In the genomic region with DNA sequence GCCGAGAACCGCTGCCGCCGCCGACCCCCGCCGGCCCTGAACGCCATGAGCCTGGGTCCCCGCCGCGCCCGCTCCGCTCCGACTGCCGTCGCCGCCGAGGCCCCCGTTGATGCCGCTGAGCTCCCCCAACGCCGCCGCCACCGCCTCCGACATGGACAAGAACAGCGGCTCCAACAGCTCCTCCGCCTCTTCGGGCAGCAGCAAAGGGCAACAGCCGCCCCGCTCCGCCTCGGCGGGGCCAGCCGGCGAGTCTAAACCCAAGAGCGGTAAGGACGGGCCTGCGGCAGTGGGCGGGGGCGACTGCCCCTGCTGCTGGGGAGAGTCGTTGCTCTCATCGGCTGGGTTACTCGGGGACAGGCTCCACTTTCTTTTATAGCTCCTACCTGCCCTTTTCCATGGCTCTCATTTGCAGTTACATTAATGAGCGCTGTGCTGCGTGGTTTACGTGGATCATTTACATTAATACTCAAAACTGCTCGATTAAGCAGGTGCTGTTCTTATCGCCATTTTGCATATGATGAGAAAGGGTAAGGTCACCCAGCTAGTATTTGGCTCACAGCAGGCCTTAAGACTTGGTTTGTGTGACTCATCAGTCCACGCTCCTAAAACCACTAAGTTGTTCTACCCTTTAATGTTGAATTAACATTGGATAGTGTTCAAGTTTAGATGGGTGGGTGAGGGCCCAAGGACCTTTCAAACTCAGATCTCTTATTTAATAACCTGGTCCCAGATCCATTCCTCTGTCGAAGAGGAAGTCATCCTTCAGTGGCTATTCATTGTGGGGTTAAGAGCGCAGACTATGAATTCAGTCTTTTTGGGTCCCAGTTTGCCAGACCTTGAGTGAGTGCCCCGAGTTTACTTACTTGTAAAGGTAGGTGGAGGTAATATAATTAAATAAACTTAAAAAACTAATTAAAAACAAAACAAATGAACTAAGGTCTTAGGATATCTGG, we compare ENCODE assay signal across 1 cellular context.
TF ChIP-seq lines count a peak whose summit lies in the region.

No MANE protein-coding gene starts in this region.

TF ChIP-seq in HepG2, 621 proteins besides CTCF, POLR2A, EP300 and RAD21 (continues in another document):
- TF ChIP-seq ZBTB21 (CRISPR knock-in tag; IDR thresholded peaks at IDR 0.05) = no peak
- TF ChIP-seq TRIM22 (IDR thresholded peaks at IDR 0.05) = no peak
- no peak for TF ChIP-seq CENPBD1 (CRISPR knock-in tag; IDR thresholded peaks at IDR 0.05; ENCODE audit: borderline replicate concordance, low read depth)
- TF ChIP-seq, protein P1, sequence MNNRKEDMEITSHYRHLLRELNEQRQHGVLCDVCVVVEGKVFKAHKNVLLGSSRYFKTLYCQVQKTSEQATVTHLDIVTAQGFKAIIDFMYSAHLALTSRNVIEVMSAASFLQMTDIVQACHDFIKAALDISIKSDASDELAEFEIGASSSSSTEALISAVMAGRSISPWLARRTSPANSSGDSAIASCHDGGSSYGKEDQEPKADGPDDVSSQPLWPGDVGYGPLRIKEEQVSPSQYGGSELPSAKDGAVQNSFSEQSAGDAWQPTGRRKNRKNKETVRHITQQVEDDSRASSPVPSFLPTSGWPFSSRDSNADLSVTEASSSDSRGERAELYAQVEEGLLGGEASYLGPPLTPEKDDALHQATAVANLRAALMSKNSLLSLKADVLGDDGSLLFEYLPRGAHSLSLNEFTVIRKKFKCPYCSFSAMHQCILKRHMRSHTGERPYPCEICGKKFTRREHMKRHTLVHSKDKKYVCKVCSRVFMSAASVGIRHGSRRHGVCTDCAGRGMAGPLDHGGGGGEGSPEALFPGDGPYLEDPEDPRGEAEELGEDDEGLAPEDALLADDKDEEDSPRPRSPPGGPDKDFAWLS (CRISPR knock-in tag; IDR thresholded peaks at IDR 0.05; ENCODE audit: borderline replicate concordance) = no peak
- peak; percentile 79 for TF ChIP-seq RBFOX2 (IDR thresholded peaks at IDR 0.05; ENCODE audit: low read depth, low read length)
- TF ChIP-seq ZNF768 (CRISPR knock-in tag; IDR thresholded peaks at IDR 0.05) = peak; percentile 47
- TF ChIP-seq CSRNP2 (CRISPR knock-in tag; conservative IDR thresholded peaks at IDR 0.05; ENCODE audit: low read depth) = no peak
- no peak for TF ChIP-seq ZNF296 (CRISPR knock-in tag; conservative IDR thresholded peaks at IDR 0.05)
- TF ChIP-seq HNF4G (IDR thresholded peaks at IDR 0.05; ENCODE audit: borderline replicate concordance, low read depth, low read length) = no peak
- no peak for TF ChIP-seq HNF4G (CRISPR knock-in tag; IDR thresholded peaks at IDR 0.05; ENCODE audit: borderline replicate concordance, low read depth)
- no peak for TF ChIP-seq NFYC (CRISPR knock-in tag; IDR thresholded peaks at IDR 0.05)
- TF ChIP-seq, protein P2, sequence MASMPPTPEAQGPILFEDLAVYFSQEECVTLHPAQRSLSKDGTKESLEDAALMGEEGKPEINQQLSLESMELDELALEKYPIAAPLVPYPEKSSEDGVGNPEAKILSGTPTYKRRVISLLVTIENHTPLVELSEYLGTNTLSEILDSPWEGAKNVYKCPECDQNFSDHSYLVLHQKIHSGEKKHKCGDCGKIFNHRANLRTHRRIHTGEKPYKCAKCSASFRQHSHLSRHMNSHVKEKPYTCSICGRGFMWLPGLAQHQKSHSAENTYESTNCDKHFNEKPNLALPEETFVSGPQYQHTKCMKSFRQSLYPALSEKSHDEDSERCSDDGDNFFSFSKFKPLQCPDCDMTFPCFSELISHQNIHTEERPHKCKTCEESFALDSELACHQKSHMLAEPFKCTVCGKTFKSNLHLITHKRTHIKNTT (CRISPR knock-in tag; IDR thresholded peaks at IDR 0.05) = no peak
- TF ChIP-seq HMGXB4 (CRISPR knock-in tag; IDR thresholded peaks at IDR 0.05; ENCODE audit: borderline replicate concordance in 1 of 2, low read depth in 1 of 2) = peak; percentile 33 to 85; a peak in 3 of 4 replicates
- TF ChIP-seq ZFP41 (CRISPR knock-in tag; IDR thresholded peaks at IDR 0.05; ENCODE audit: borderline replicate concordance) = no peak
- no peak for TF ChIP-seq REXO4 (CRISPR knock-in tag; IDR thresholded peaks at IDR 0.05; ENCODE audit: borderline replicate concordance)
- no peak for TF ChIP-seq ZNF468 (CRISPR knock-in tag; IDR thresholded peaks at IDR 0.05)
- no peak for TF ChIP-seq ZNF232 (CRISPR knock-in tag; IDR thresholded peaks at IDR 0.05; ENCODE audit: borderline replicate concordance)
- TF ChIP-seq ZNF547 (CRISPR knock-in tag; IDR thresholded peaks at IDR 0.05) = 0 out of 2 replicates have a peak, but pooled peaks have one; percentile 21
- TF ChIP-seq, protein P3, sequence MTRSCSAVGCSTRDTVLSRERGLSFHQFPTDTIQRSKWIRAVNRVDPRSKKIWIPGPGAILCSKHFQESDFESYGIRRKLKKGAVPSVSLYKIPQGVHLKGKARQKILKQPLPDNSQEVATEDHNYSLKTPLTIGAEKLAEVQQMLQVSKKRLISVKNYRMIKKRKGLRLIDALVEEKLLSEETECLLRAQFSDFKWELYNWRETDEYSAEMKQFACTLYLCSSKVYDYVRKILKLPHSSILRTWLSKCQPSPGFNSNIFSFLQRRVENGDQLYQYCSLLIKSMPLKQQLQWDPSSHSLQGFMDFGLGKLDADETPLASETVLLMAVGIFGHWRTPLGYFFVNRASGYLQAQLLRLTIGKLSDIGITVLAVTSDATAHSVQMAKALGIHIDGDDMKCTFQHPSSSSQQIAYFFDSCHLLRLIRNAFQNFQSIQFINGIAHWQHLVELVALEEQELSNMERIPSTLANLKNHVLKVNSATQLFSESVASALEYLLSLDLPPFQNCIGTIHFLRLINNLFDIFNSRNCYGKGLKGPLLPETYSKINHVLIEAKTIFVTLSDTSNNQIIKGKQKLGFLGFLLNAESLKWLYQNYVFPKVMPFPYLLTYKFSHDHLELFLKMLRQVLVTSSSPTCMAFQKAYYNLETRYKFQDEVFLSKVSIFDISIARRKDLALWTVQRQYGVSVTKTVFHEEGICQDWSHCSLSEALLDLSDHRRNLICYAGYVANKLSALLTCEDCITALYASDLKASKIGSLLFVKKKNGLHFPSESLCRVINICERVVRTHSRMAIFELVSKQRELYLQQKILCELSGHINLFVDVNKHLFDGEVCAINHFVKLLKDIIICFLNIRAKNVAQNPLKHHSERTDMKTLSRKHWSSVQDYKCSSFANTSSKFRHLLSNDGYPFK (CRISPR knock-in tag; IDR thresholded peaks at IDR 0.05; ENCODE audit: borderline replicate concordance) = no peak
- TF ChIP-seq SMAD3 (CRISPR knock-in tag; IDR thresholded peaks at IDR 0.05) = no peak
- no peak for TF ChIP-seq TCF7L2 (IDR thresholded peaks at IDR 0.05; ENCODE audit: low read depth, low read length)
- TF ChIP-seq, protein P4, sequence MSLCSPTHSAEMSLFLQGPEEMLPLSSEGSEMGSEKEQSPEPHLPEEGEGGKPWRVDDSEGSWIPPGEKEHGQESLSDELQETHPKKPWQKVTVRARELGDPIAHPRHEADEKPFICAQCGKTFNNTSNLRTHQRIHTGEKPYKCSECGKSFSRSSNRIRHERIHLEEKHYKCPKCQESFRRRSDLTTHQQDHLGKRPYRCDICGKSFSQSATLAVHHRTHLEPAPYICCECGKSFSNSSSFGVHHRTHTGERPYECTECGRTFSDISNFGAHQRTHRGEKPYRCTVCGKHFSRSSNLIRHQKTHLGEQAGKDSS (CRISPR knock-in tag; IDR thresholded peaks at IDR 0.05; ENCODE audit: borderline replicate concordance, low read depth) = no peak
- TF ChIP-seq GMEB1 (CRISPR knock-in tag; IDR thresholded peaks at IDR 0.05; ENCODE audit: borderline replicate concordance) = no peak
- no peak for TF ChIP-seq ARID3A (IDR thresholded peaks at IDR 0.05; ENCODE audit: low read depth, low read length)
- no peak for TF ChIP-seq FOSL1 (CRISPR knock-in tag; IDR thresholded peaks at IDR 0.05; ENCODE audit: borderline replicate concordance)
- no peak for TF ChIP-seq MAZ (IDR thresholded peaks at IDR 0.05; ENCODE audit: borderline replicate concordance, low read depth, low read length)
- TF ChIP-seq MAZ (CRISPR knock-in tag; IDR thresholded peaks at IDR 0.05; ENCODE audit: low read depth) = 0 out of 2 replicates have a peak, but pooled peaks have one; percentile 41
- TF ChIP-seq, protein P5, sequence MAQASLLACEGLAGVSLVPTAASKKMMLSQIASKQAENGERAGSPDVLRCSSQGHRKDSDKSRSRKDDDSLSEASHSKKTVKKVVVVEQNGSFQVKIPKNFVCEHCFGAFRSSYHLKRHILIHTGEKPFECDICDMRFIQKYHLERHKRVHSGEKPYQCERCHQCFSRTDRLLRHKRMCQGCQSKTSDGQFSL (CRISPR knock-in tag; IDR thresholded peaks at IDR 0.05) = no peak
- peak; percentile 84 for TF ChIP-seq KDM5B (CRISPR knock-in tag; IDR thresholded peaks at IDR 0.05; ENCODE audit: borderline replicate concordance)
- TF ChIP-seq ZNF276 (CRISPR knock-in tag; IDR thresholded peaks at IDR 0.05; ENCODE audit: low read depth) = no peak
- TF ChIP-seq ZNF598 (CRISPR knock-in tag; IDR thresholded peaks at IDR 0.05; ENCODE audit: borderline replicate concordance) = 0 out of 2 replicates have a peak, but pooled peaks have one; percentile 25
- TF ChIP-seq NFKBIZ (CRISPR knock-in tag; IDR thresholded peaks at IDR 0.05) = no peak
- no peak for TF ChIP-seq ZMAT5 (CRISPR knock-in tag; IDR thresholded peaks at IDR 0.05; ENCODE audit: borderline replicate concordance, low read depth)
- TF ChIP-seq RELA (CRISPR knock-in tag; IDR thresholded peaks at IDR 0.05) = no peak
- TF ChIP-seq HNRNPK (IDR thresholded peaks at IDR 0.05; ENCODE audit: low read depth, low read length, poor library complexity, severe bottlenecking) = no peak
